Comparison of ENCODE assay signal across 6 cellular contexts in genomic region chrX:153818064-153818463, GRCh38. TPM values are rescaled to one million over a fixed set of nuclear protein-coding genes. Genes with fewer than 3 reads are reported as not detected.
"Had no signal": no experiment of that assay in that cellular context is flagged by ENCODE, and none has a peak within 500 bp of the region (broad histone marks: within the 10 kb centered on the region; RNA-seq: fewer than 3 reads in every experiment).

No MANE protein-coding gene starts in this region.

RNA-seq across cellular contexts. Expression of gene SRPK3, which starts 37.2 kb away (rescaled TPM):
- total RNA-seq: activated B cell treated with CpG ODN at 0.5 μM for 24 hours; activated T-cell treated with anti-CD3 and anti-CD28 coated beads, Interleukin-2, amount 50 U/mL, for 4 hours; activated T-helper 1 cell treated with anti-CD3 and anti-CD28 coated beads, Interleukin-12 subunit alpha, Interleukin-12 subunit beta, Interleukin-2, Interleukin-4 antibody, amounts not matched to agents 30 ng/mL and 10 ng/mL and 1 ng/mL, durations not matched to agents 14 hours and 24 hours and 36 hours; astrocyte; T-helper 1 cell treated with Interleukin-12 subunit alpha and Interleukin-12 subunit beta and Interleukin-4 antibody, amounts not matched to agents 30 ng/mL and 1 ng/mL, for 36 hours; T-helper 2 cell treated with Interferon-gamma antibody and Interleukin-4, amounts not matched to agents 100 ng/mL and 5 ng/mL, for 36 hours had no signal

RNA-seq across cellular contexts. Expression of gene PLXNB3, which starts 54.0 kb away (rescaled TPM):
- total RNA-seq: activated B cell treated with CpG ODN at 0.5 μM for 24 hours had no signal
